8 cellular contexts compared by ENCODE assay signal in genomic region chr4:99998062-99998880, GRCh38. TPM values are rescaled to one million over a fixed set of nuclear protein-coding genes. Genes with fewer than 3 reads are reported as not detected.
DNase-seq lines count a peak whose midpoint lies in the region; ATAC-seq, FAIRE-seq and TF ChIP-seq lines count a peak whose summit lies in the region.

No MANE protein-coding gene starts in this region.

- WGBS in endodermal cell (ENCODE audit: insufficient coverage in 1 of 2, insufficient read length in 1 of 2), 2 experiments, result 80% methylated on average over 2 of the region's 2 CpGs; no CpG with 5 or more reads in 1 of the 2 experiments

- no peak overlapping the region for H3K4me3 ChIP-seq in endodermal cell (ENCODE audit: low read length)

- ATAC-seq in GM21529 (IDR thresholded peaks at IDR 0.05; ENCODE audit: unreplicated experiment) (peak; percentile 68), GM18909 (IDR thresholded peaks at IDR 0.05; ENCODE audit: poor library complexity, unreplicated experiment) (no peak)

- H3K36me3 Mint-ChIP-seq in endodermal cell (ENCODE audit: low read depth), result no peaks in the 10 kb centered on the region

- DNase-seq in D721Med (ENCODE audit: insufficient read length, low spot score) (no peak), NCI-H345 (lab: John Stamatoyannopoulos, UW) (peak; percentile 13), endodermal cell (no peak), renal cortical epithelial cell (ENCODE audit: low read depth) (peak; percentile 67)
- no peak for DNase-seq in activated CD4-positive, CD25-positive, alpha-beta regulatory T cell treated with anti-CD3 and anti-CD28 coated beads, Interleukin-2, amount 50 U/mL, for 72 hours
- DNase-seq in effector CD4-positive, alpha-beta T cell, result no peak

- no peaks in the 10 kb centered on the region for H3K27me3 Mint-ChIP-seq in endodermal cell (ENCODE audit: insufficient read depth)

- H3K27me3 ChIP-seq in endodermal cell (ENCODE audit: control insufficient read depth, insufficient read depth, low read length, poor library complexity, severe bottlenecking), result no peaks in the 10 kb centered on the region

- H3K27ac Mint-ChIP-seq in endodermal cell, result no peak overlapping the region

- H3K9me3 Mint-ChIP-seq in endodermal cell, result no peaks in the 10 kb centered on the region

- no peak for FAIRE-seq in D721Med (lab: Jason Lieb, UNC)

- no peak overlapping the region for H3K27ac ChIP-seq in endodermal cell (ENCODE audit: low read depth, low read length)

- no peaks in the 10 kb centered on the region for H3K36me3 ChIP-seq in endodermal cell (ENCODE audit: control insufficient read depth, insufficient read depth, low read length)

- no peak overlapping the region for H3K9ac ChIP-seq in endodermal cell (ENCODE audit: extremely low read depth, low read length, poor library complexity, severe bottlenecking)

- H3K4me1 ChIP-seq in endodermal cell (ENCODE audit: control insufficient read depth, insufficient read depth, low read length), result no peaks in the 10 kb centered on the region

- peaks cover 10% of the 10 kb centered on the region for H3K4me1 Mint-ChIP-seq in endodermal cell

- no peak overlapping the region for H3K4me3 Mint-ChIP-seq in endodermal cell

- H3K9me3 ChIP-seq in endodermal cell (ENCODE audit: control insufficient read depth, low read length), result no peaks in the 10 kb centered on the region

- TF ChIP-seq CTCF in D721Med (IDR thresholded peaks at IDR 0.05; ENCODE audit: insufficient read depth, missing control alignments) (peak; percentile 59), endodermal cell (conservative IDR thresholded peaks at IDR 0.05) (peak; percentile 71)

RNA-seq across cellular contexts. Expression of gene H2AZ1, which starts 48.2 kb away (rescaled TPM):
- 100 to 1,000 TPM; 580 to 651 TPM for total RNA-seq in endodermal cell
- polyA plus RNA-seq in endodermal cell (2013, experiment 1 of 2), result 907 TPM
- 832 TPM for polyA plus RNA-seq in endodermal cell (2013, experiment 2 of 2)
- 74.3 and 253 TPM in 2 replicates for total RNA-seq in renal cortical epithelial cell

RNA-seq across cellular contexts. Expression of gene DNAJB14, which starts 51.9 kb away (rescaled TPM):
- total RNA-seq in endodermal cell (10 to 100 TPM; 50.3 to 62.5 TPM), renal cortical epithelial cell (44.5 and 51.8 TPM in 2 replicates)
- 20.1 TPM for polyA plus RNA-seq in endodermal cell (2013, experiment 1 of 2)
- 20.8 TPM for polyA plus RNA-seq in endodermal cell (2013, experiment 2 of 2)

Comparison
In these comparisons a context has a peak if more than half of its experiments do, and no peak if none do; other contexts are left out.
1. DNase-seq: peak in NCI-H345 (single experiment) and renal cortical epithelial cell (single experiment); none in D721Med (single experiment), endodermal cell (single experiment), activated CD4-positive, CD25-positive, alpha-beta regulatory T cell treated with anti-CD3 and anti-CD28 coated beads, Interleukin-2, amount 50 U/mL, for 72 hours (single experiment) and effector CD4-positive, alpha-beta T cell (single experiment).